24 cellular contexts compared by ENCODE assay signal in genomic region chr2:104547251-104547650, GRCh38.
"Had no signal": no experiment of that assay in that cellular context is flagged by ENCODE, and none has a peak within 500 bp of the region (broad histone marks: within the 10 kb centered on the region; RNA-seq: fewer than 3 reads in every experiment).

No MANE protein-coding gene starts in this region.

- DNase-seq: activated B cell treated with CpG ODN at 0.5 μM for 24 hours; activated CD4-positive, alpha-beta memory T cell treated with anti-CD3 and anti-CD28 coated beads for 36 hours; activated CD4-positive, alpha-beta T cell treated with anti-CD3 and anti-CD28 coated beads for 1 hour; activated CD4-positive, alpha-beta T cell treated with anti-CD3 and anti-CD28 coated beads, Interleukin-2, amount 10 ng/mL, durations not matched to agents 7 days and 5 days; activated CD8-positive, alpha-beta memory T cell treated with anti-CD3 and anti-CD28 coated beads for 24 hours; activated gamma-delta T cell treated with Interleukin-2 at 50 U/mL for 16 hours; activated naive CD4-positive, alpha-beta T cell treated with anti-CD3 and anti-CD28 coated beads, Interleukin-2, amount 10 ng/mL, durations not matched to agents 7 days and 5 days; activated naive CD8-positive, alpha-beta T cell treated with anti-CD3 and anti-CD28 coated beads for 36 hours; activated T-cell treated with anti-CD3 and anti-CD28 coated beads for 4 hours; activated T-cell treated with anti-CD3 and anti-CD28 coated beads, Interleukin-2, amount 50 U/mL, for 72 hours; brain microvascular endothelial cell; cerebellar nuclear complex; IMR-90; Kasumi-1; KBM-7; NCI-H1048; NCI-H1436 treated with DMSO at 0.1 percent for 48 hours; NCI-H187; NCI-H2171 treated with DMSO at 0.1 percent for 48 hours; NCI-H226; NCI-H510A treated with DMSO at 0.1 percent for 48 hours; SIG-M5; T-helper 17 cell; T-helper 9 cell had no signal

- ATAC-seq: activated T-cell treated with anti-CD3 and anti-CD28 coated beads, Interleukin-2, amount 50 U/mL, for 72 hours; T-helper 17 cell had no signal
